ENCODE assay signal across 1 cellular context in genomic region chr12:6558014-6558760, GRCh38.
TF ChIP-seq lines count a peak whose summit lies in the region.
"Not testable (repeated sequence)": the region's sequence is repeated elsewhere in the genome, so short reads cannot be mapped to it uniquely, and the experiment has no call there.

No MANE protein-coding gene starts in this region.

TF ChIP-seq in K562, 482 proteins besides CTCF, POLR2A, EP300 and RAD21:
- peak in 1 of 2 experiments; percentile 50; a peak in 1 of 4 replicates for TF ChIP-seq HDAC1 (IDR thresholded peaks at IDR 0.05)
- TF ChIP-seq, protein P1, sequence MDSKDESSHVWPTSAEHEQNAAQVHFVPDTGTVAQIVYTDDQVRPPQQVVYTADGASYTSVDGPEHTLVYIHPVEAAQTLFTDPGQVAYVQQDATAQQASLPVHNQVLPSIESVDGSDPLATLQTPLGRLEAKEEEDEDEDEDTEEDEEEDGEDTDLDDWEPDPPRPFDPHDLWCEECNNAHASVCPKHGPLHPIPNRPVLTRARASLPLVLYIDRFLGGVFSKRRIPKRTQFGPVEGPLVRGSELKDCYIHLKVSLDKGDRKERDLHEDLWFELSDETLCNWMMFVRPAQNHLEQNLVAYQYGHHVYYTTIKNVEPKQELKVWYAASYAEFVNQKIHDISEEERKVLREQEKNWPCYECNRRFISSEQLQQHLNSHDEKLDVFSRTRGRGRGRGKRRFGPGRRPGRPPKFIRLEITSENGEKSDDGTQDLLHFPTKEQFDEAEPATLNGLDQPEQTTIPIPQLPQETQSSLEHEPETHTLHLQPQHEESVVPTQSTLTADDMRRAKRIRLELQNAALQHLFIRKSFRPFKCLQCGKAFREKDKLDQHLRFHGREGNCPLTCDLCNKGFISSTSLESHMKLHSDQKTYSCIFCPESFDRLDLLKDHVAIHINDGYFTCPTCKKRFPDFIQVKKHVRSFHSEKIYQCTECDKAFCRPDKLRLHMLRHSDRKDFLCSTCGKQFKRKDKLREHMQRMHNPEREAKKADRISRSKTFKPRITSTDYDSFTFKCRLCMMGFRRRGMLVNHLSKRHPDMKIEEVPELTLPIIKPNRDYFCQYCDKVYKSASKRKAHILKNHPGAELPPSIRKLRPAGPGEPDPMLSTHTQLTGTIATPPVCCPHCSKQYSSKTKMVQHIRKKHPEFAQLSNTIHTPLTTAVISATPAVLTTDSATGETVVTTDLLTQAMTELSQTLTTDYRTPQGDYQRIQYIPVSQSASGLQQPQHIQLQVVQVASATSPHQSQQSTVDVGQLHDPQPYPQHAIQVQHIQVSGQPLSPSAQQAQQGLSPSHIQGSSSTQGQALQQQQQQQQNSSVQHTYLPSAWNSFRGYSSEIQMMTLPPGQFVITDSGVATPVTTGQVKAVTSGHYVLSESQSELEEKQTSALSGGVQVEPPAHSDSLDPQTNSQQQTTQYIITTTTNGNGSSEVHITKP (IDR thresholded peaks at IDR 0.05; ENCODE audit: partially characterized antibody), result peak; percentile 57
- TF ChIP-seq XRCC5 (IDR thresholded peaks at IDR 0.05; ENCODE audit: low read depth, low read length), result peak; percentile 50; the same call in 1 of the 2 replicates
- peak; percentile 39; the same call in 1 of the 2 replicates for TF ChIP-seq ETV5 (CRISPR knock-in tag; IDR thresholded peaks at IDR 0.05; ENCODE audit: low read depth)
- peak; percentile 71 for TF ChIP-seq GABPA (tag; conservative IDR thresholded peaks at IDR 0.05; ENCODE audit: low read depth)
- TF ChIP-seq ETV1 (tag; conservative IDR thresholded peaks at IDR 0.05; ENCODE audit: low read depth), result 0 out of 2 replicates have a peak, but pooled peaks have one; percentile 31
- peak; percentile 98 for TF ChIP-seq ZNF384 (IDR thresholded peaks at IDR 0.05; ENCODE audit: low read depth, low read length)
- peak; percentile 81 to 84 for TF ChIP-seq KDM1A (IDR thresholded peaks at IDR 0.05)
- TF ChIP-seq PHF21A (IDR thresholded peaks at IDR 0.05; ENCODE audit: borderline replicate concordance, low read depth), result peak; percentile 95
- TF ChIP-seq HDAC2 (IDR thresholded peaks at IDR 0.05), result peak; percentile 40; the same call in 1 of the 2 replicates
- peak in 1 of 2 experiments; percentile 90; a peak in 3 of 4 replicates for TF ChIP-seq RCOR1 (IDR thresholded peaks at IDR 0.05; ENCODE audit: borderline replicate concordance in 1 of 2, low read depth in 2 of 2, low read length in 2 of 2)
- TF ChIP-seq ZBTB40 (IDR thresholded peaks at IDR 0.05), result peak; percentile 63
- TF ChIP-seq ZBTB40 (CRISPR knock-in tag; IDR thresholded peaks at IDR 0.05), result not testable (repeated sequence)
